ENCODE assay signal across 33 cellular contexts in genomic region chr17:38552343-38552742, GRCh38. TPM values are rescaled to one million over a fixed set of nuclear protein-coding genes. Genes with fewer than 3 reads are reported as not detected.
"Had no signal": no experiment of that assay in that cellular context is flagged by ENCODE, and none has a peak within 500 bp of the region (broad histone marks: within the 10 kb centered on the region; RNA-seq: fewer than 3 reads in every experiment).

No MANE protein-coding gene starts in this region.

- H3K36me3 ChIP-seq: ascending aorta, cardiac muscle cell had no signal

- DNase-seq: activated CD4-positive, alpha-beta memory T cell treated with anti-CD3 and anti-CD28 coated beads, Interleukin-2, amount 10 ng/mL, durations not matched to agents 7 days and 5 days; activated CD4-positive, alpha-beta T cell treated with anti-CD3 and anti-CD28 coated beads for 1 hour; activated CD4-positive, alpha-beta T cell treated with anti-CD3 and anti-CD28 coated beads for 36 hours; activated CD4-positive, alpha-beta T cell treated with anti-CD3 and anti-CD28 coated beads for 48 hours; activated CD4-positive, alpha-beta T cell treated with anti-CD3 and anti-CD28 coated beads, Interleukin-2, amount 10 ng/mL, durations not matched to agents 7 days and 5 days; activated CD4-positive, alpha-beta T cell treated with anti-CD3 and anti-CD28 coated beads, Interleukin-2, amount 50 U/mL, for 48 hours; activated CD4-positive, CD25-positive, alpha-beta regulatory T cell; activated CD8-positive, alpha-beta memory T cell treated with anti-CD3 and anti-CD28 coated beads for 24 hours; activated CD8-positive, alpha-beta memory T cell treated with anti-CD3 and anti-CD28 coated beads, Interleukin-2, amount 10 ng/mL, durations not matched to agents 7 days and 5 days; activated CD8-positive, alpha-beta memory T cell treated with anti-CD3 and anti-CD28 coated beads, Interleukin-2, amount 50 U/mL, for 48 hours; activated CD8-positive, alpha-beta T cell treated with anti-CD3 and anti-CD28 coated beads, Interleukin-2, amount 10 ng/mL, durations not matched to agents 7 days and 5 days; activated effector memory CD4-positive, alpha-beta T cell treated with Interleukin-2 at 50 U/mL for 16 hours; activated gamma-delta T cell; activated naive CD4-positive, alpha-beta T cell treated with anti-CD3 and anti-CD28 coated beads, Interleukin-2, amount 10 ng/mL, durations not matched to agents 7 days and 5 days; activated naive CD4-positive, alpha-beta T cell treated with Interleukin-2 at 50 U/mL for 16 hours; activated naive CD8-positive, alpha-beta T cell treated with anti-CD3 and anti-CD28 coated beads, Interleukin-2, amount 10 ng/mL, durations not matched to agents 7 days and 5 days; activated naive CD8-positive, alpha-beta T cell treated with anti-CD3 and anti-CD28 coated beads, Interleukin-2, amount 50 U/mL, for 24 hours; activated T-cell treated with anti-CD3 and anti-CD28 coated beads, Interleukin-2, amount 50 U/mL, for 24 hours; activated T-cell treated with anti-CD3 and anti-CD28 coated beads, Interleukin-2, amount 50 U/mL, for 48 hours; amygdala; anterior cingulate cortex; caudate nucleus; cerebellar nuclear complex; T-helper 1 cell; T-helper 2 cell; T-helper 9 cell; WERI-Rb-1 had no signal

- H3K4me3 ChIP-seq: ascending aorta, cardiac muscle cell had no signal

- ATAC-seq: activated CD4-positive, alpha-beta T cell treated with anti-CD3 and anti-CD28 coated beads for 36 hours; activated CD4-positive, CD25-positive, alpha-beta regulatory T cell treated with anti-CD3 and anti-CD28 coated beads, Interleukin-2, amount 50 U/mL, for 24 hours; activated CD8-positive, alpha-beta memory T cell treated with anti-CD3 and anti-CD28 coated beads, Interleukin-2, amount 10 ng/mL, durations not matched to agents 7 days and 5 days; activated CD8-positive, alpha-beta T cell treated with anti-CD3 and anti-CD28 coated beads, Interleukin-2, amount 10 ng/mL, durations not matched to agents 7 days and 5 days; activated naive CD8-positive, alpha-beta T cell treated with anti-CD3 and anti-CD28 coated beads, Interleukin-2, amount 50 U/mL, for 24 hours; WTC11 had no signal

- H3K9me3 ChIP-seq: ascending aorta had no signal

- FAIRE-seq: bronchial epithelial cell, TTC549 had no signal

- H3K27me3 ChIP-seq: cardiac muscle cell had no signal

- H3K27ac ChIP-seq: ascending aorta, cardiac muscle cell, WERI-Rb-1 had no signal

RNA-seq across cellular contexts. Expression of gene SRCIN1, which starts 53.4 kb away (rescaled TPM):
- total RNA-seq: ascending aorta had no signal
